In the genomic region with DNA sequence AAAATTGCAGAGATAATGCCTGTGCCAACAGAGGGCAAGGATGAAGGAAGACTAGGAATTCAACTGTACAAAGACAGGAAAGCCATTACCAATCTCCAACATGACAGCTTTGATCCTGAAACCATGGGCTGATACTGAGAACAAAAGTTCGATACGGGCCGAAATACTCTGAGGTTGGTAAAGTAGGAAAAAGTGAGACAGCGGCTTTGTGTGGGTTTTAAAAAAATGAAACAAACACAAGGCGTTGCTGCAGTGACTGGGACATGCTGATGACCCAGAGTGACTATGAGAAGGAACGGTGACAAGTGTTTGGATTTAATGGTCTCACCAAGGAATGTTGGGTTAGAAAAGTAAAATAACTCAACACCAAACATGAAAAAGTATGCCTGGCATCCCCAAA, we compare ENCODE assay signal across 15 cellular contexts. TPM values are rescaled to one million over a fixed set of nuclear protein-coding genes. Genes with fewer than 3 reads are reported as not detected.
"Had no signal": no experiment of that assay in that cellular context is flagged by ENCODE, and none has a peak within 500 bp of the region (broad histone marks: within the 10 kb centered on the region; RNA-seq: fewer than 3 reads in every experiment).

No MANE protein-coding gene starts in this region.

- ATAC-seq: activated CD8-positive, alpha-beta memory T cell treated with anti-CD3 and anti-CD28 coated beads, Interleukin-2, amount 10 ng/mL, durations not matched to agents 7 days and 5 days; lower lobe of right lung had no signal

- DNase-seq: activated CD4-positive, alpha-beta T cell treated with anti-CD3 and anti-CD28 coated beads, Interleukin-2, amount 50 U/mL, for 1 hour; activated CD4-positive, CD25-positive, alpha-beta regulatory T cell treated with anti-CD3 and anti-CD28 coated beads, Interleukin-2, amount 50 U/mL, for 72 hours; activated CD8-positive, alpha-beta memory T cell treated with anti-CD3 and anti-CD28 coated beads, Interleukin-2, amount 10 ng/mL, durations not matched to agents 7 days and 5 days; activated effector memory CD4-positive, alpha-beta T cell treated with anti-CD3 and anti-CD28 coated beads, Interleukin-2, amount 50 U/mL, for 16 hours; erythroblast; lower lobe of right lung; nephron progenitor cell; nucleus accumbens; sigmoid colon; stimulated activated CD8-positive, alpha-beta memory T cell treated with anti-CD3 and anti-CD28 coated beads, Interleukin-4, amount 100 ng/mL, for 48 hours; stimulated activated naive CD4-positive, alpha-beta T cell treated with Interleukin-2 at 50 U/mL for 16 hours; transverse colon had no signal

- H3K27me3 ChIP-seq: ascending aorta, sigmoid colon, transverse colon had no signal

- H3K4me3 Mint-ChIP-seq: activated CD8-positive, alpha-beta memory T cell treated with anti-CD3 and anti-CD28 coated beads, Interleukin-2, amount 10 ng/mL, durations not matched to agents 7 days and 5 days; nephron progenitor cell had no signal

- H3K4me1 Mint-ChIP-seq: activated CD8-positive, alpha-beta memory T cell treated with anti-CD3 and anti-CD28 coated beads, Interleukin-2, amount 10 ng/mL, durations not matched to agents 7 days and 5 days; nephron progenitor cell had no signal

- H3K9me3 ChIP-seq: ascending aorta, lower lobe of right lung, sigmoid colon, transverse colon had no signal

- H3K4me1 ChIP-seq: ascending aorta, lower lobe of right lung, sigmoid colon, transverse colon had no signal

- H3K27ac ChIP-seq: ascending aorta, coronary artery, lower lobe of right lung, sigmoid colon, transverse colon had no signal

- H3K9me3 Mint-ChIP-seq: nephron progenitor cell had no signal

- H3K27me3 Mint-ChIP-seq: activated CD8-positive, alpha-beta memory T cell treated with anti-CD3 and anti-CD28 coated beads, Interleukin-2, amount 10 ng/mL, durations not matched to agents 7 days and 5 days had no signal

- H3K4me3 ChIP-seq: ascending aorta, coronary artery, lower lobe of right lung, sigmoid colon, transverse colon had no signal

RNA-seq across cellular contexts. Expression of a gene that starts 24.2 kb away (rescaled TPM):
- total RNA-seq: T-helper 1 cell treated with Interleukin-12 subunit alpha and Interleukin-12 subunit beta and Interleukin-4 antibody, amounts not matched to agents 30 ng/mL and 1 ng/mL, for 36 hours had no signal
